ENCODE assay signal across 8 cellular contexts in the genomic region with DNA sequence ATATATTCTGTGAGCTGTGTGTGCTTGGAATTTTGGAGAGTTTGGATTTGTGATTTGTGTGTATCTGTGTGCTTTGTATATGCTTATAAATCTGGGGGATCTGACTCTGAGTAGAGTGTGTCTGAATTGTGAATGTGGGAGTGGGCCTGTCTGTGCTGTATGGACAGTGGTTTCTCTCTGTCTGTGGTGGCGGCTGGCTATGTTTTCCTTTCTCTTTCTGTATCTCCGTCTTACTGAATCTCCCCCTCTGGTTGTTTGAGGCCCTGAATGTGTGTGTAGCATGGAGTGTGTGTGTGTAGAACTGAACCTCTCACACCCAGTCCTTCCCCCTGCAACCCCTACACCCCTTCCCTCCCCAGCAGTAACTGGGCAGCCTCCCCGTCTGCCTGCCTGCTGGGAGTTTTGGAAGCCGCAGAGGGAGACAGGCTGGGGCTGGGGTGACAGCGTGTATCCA. TPM values are rescaled to one million over a fixed set of nuclear protein-coding genes. Genes with fewer than 3 reads are reported as not detected.
DNase-seq lines count a peak whose midpoint lies in the region; ATAC-seq and TF ChIP-seq lines count a peak whose summit lies in the region.

No MANE protein-coding gene starts in this region.

- peak; percentile 26 for ATAC-seq in GM19025 (IDR thresholded peaks at IDR 0.05; ENCODE audit: low read depth, unreplicated experiment)
- peak; percentile 42 for ATAC-seq in HG03175 (IDR thresholded peaks at IDR 0.05; ENCODE audit: unreplicated experiment)
- ATAC-seq in naive B cell (ENCODE audit: low read depth in 2 of 2): peak; percentile 31 to 32

- intact Hi-C loops in breast epithelium (cut with DNase I; ENCODE audit: low total_unique reads): no loop called here

- CTCF ChIA-PET in activated CD4-positive, alpha-beta T cell treated with anti-CD3 and anti-CD28 coated beads, Interleukin-2, amount 10 ng/mL, durations not matched to agents 7 days and 5 days (lab: Charles Lee): interaction anchor here (1.3 to 2.3 kb wide), 2 partner anchors 14 to 112 kb away, joined by 3 to 7 read pairs; no protein-coding TSS in a partner anchor

- H3K27me3 ChIP-seq in breast epithelium: no peaks in the 10 kb centered on the region

- peak overlapping the region; percentile 86 to 96 (median 94) for H3K27ac Mint-ChIP-seq in naive B cell
- H3K27ac Mint-ChIP-seq in activated CD4-positive, alpha-beta T cell treated with anti-CD3 and anti-CD28 coated beads, Interleukin-2, amount 10 ng/mL, durations not matched to agents 7 days and 5 days: no peak overlapping the region

- TF ChIP-seq CTCF in breast epithelium (IDR thresholded peaks at IDR 0.05): no peak

- H3K36me3 ChIP-seq in breast epithelium: no peaks in the 10 kb centered on the region

- H3K36me3 Mint-ChIP-seq in naive B cell: peaks cover 0 to 6% of the 10 kb centered on the region in 2 donors
- no peaks in the 10 kb centered on the region for H3K36me3 Mint-ChIP-seq in activated CD4-positive, alpha-beta T cell treated with anti-CD3 and anti-CD28 coated beads, Interleukin-2, amount 10 ng/mL, durations not matched to agents 7 days and 5 days (ENCODE audit: low read depth)

- POLR2A ChIA-PET in activated CD4-positive, alpha-beta T cell treated with anti-CD3 and anti-CD28 coated beads, Interleukin-2, amount 10 ng/mL, durations not matched to agents 7 days and 5 days (lab: Charles Lee): interaction anchor here (0.6 kb wide), 1 partner anchor 112 kb away, joined by 3 read pairs; no protein-coding TSS in a partner anchor

- DNase-seq in breast epithelium (ENCODE audit: low spot score in 2 of 2) (no peak), naive B cell (peak; percentile 70), germinal center (ENCODE audit: low spot score) (no peak), NK-92 (lab: John Stamatoyannopoulos, UW; ENCODE audit: unreplicated experiment) (no peak)
- no peak for DNase-seq in stimulated activated CD4-positive, alpha-beta T cell treated with anti-CD3 and anti-CD28 coated beads, Interleukin-4, amount 100 ng/mL, for 4 hours
- no peak for DNase-seq in activated CD4-positive, alpha-beta T cell treated with anti-CD3 and anti-CD28 coated beads, Interleukin-2, amount 10 ng/mL, durations not matched to agents 7 days and 5 days

- H3K27ac ChIP-seq in breast epithelium: peak overlapping the region; percentile 97

- H3K4me1 ChIP-seq in breast epithelium: peaks cover 22 to 60% of the 10 kb centered on the region in 2 donors

- TF ChIP-seq POLR2A in breast epithelium (IDR thresholded peaks at IDR 0.05): no peak

- peak overlapping the region; percentile 78 to 99 (median 96) for H3K4me3 Mint-ChIP-seq in naive B cell
- no peak overlapping the region for H3K4me3 Mint-ChIP-seq in activated CD4-positive, alpha-beta T cell treated with anti-CD3 and anti-CD28 coated beads, Interleukin-2, amount 10 ng/mL, durations not matched to agents 7 days and 5 days

- H3K4me1 Mint-ChIP-seq in naive B cell: peaks cover 70 to 76% (median 71%) of the 10 kb centered on the region in 3 donors
- H3K4me1 Mint-ChIP-seq in activated CD4-positive, alpha-beta T cell treated with anti-CD3 and anti-CD28 coated beads, Interleukin-2, amount 10 ng/mL, durations not matched to agents 7 days and 5 days: peaks cover 29% of the 10 kb centered on the region

- no peaks in the 10 kb centered on the region for H3K9me3 ChIP-seq in breast epithelium

- peak overlapping the region; percentile 7 to 94 (median 80) for H3K4me3 ChIP-seq in breast epithelium

- H3K9me3 Mint-ChIP-seq in naive B cell: no peaks in the 10 kb centered on the region
- H3K9me3 Mint-ChIP-seq in activated CD4-positive, alpha-beta T cell treated with anti-CD3 and anti-CD28 coated beads, Interleukin-2, amount 10 ng/mL, durations not matched to agents 7 days and 5 days: no peaks in the 10 kb centered on the region

- no peaks in the 10 kb centered on the region for H3K27me3 Mint-ChIP-seq in naive B cell
- peaks cover 54% of the 10 kb centered on the region for H3K27me3 Mint-ChIP-seq in activated CD4-positive, alpha-beta T cell treated with anti-CD3 and anti-CD28 coated beads, Interleukin-2, amount 10 ng/mL, durations not matched to agents 7 days and 5 days

RNA-seq across cellular contexts. Expression of a gene that starts 4.7 kb away (rescaled TPM):
- total RNA-seq in breast epithelium: 10 to 100 TPM; 33.9 to 66.9 (median 38.3) TPM
- 100 to 1,000 TPM; 351 to 547 (median 399) TPM for polyA plus RNA-seq in naive B cell (ENCODE audit: low read depth in 6 of 6)
- total RNA-seq in activated CD4-positive, alpha-beta T cell treated with anti-CD3 and anti-CD28 coated beads, Interleukin-2, amount 10 ng/mL, durations not matched to agents 7 days and 5 days: 1 to 10 TPM in 1 of 2 experiments, under 1 TPM in 1; 0.99 to 1.9 TPM

Comparison
In these comparisons a context has a peak if more than half of its experiments do, and no peak if none do; other contexts are left out.
1. RNA of a gene that starts 4.7 kb away (total RNA-seq): 33.9 to 66.9 TPM in breast epithelium; 0.99 to 1.9 TPM in activated CD4-positive, alpha-beta T cell treated with anti-CD3 and anti-CD28 coated beads, Interleukin-2, amount 10 ng/mL, durations not matched to agents 7 days and 5 days; every median in the first group is over 10 times any median in the second.
2. Peak in every context shown above with its lines, with median percentiles within 50 percentile points of each other: ATAC-seq.